Comparison of ENCODE assay signal across 13 cellular contexts in genomic region chr7:140983802-140984201, GRCh38. TPM values are rescaled to one million over a fixed set of nuclear protein-coding genes. Genes with fewer than 3 reads are reported as not detected.
A peak's percentile ranks its signal among the peaks of the same experiment; 100 is the strongest.
DNase-seq lines count a peak whose midpoint lies in the region; ATAC-seq and TF ChIP-seq lines count a peak whose summit lies in the region.
"Had no signal": no experiment of that assay in that cellular context is flagged by ENCODE, and none has a peak within 500 bp of the region (broad histone marks: within the 10 kb centered on the region; RNA-seq: fewer than 3 reads in every experiment).

No MANE protein-coding gene starts in this region.

- H3K4me3 ChIP-seq in HFF-Myc (replicated peaks; ENCODE audit: low read depth, low read length) (no peak overlapping the region), Panc1 (ENCODE audit: low read depth in 2 of 2, low read length in 2 of 2) (no peak overlapping the region), ovary (no peak overlapping the region)

- CTCF ChIA-PET in Panc1 (lab: Charles Lee) = interaction anchor here (0.6 to 3.3 kb wide), 7 partner anchors 71 to 709 kb away, joined by 3 to 19 read pairs (median 4); no protein-coding TSS in a partner anchor

- H3K9me3 ChIP-seq in Panc1 (ENCODE audit: control insufficient read depth, insufficient read depth, low read depth, low read length) (no peaks in the 10 kb centered on the region), ovary (peaks cover 0 to 3% of the 10 kb centered on the region in 2 donors)

- H3K36me3 Mint-ChIP-seq in CD14-positive monocyte = no peaks in the 10 kb centered on the region

- in situ Hi-C loops in Panc1 (cut with HindIII; ENCODE audit: low pct_unique_long_range_greater_than_20kb, low sequenced_read_pairs) = no loop called here

- H3K27ac ChIP-seq in Panc1 (ENCODE audit: low read length) (no peak overlapping the region), ovary (no peak overlapping the region)

- no peak for TF ChIP-seq EP300 in ovary (IDR thresholded peaks at IDR 0.05)

- H3K4me1 ChIP-seq in Panc1 (ENCODE audit: control insufficient read depth, insufficient read depth, low read length) (no peaks in the 10 kb centered on the region), ovary (ENCODE audit: insufficient read depth) (no peaks in the 10 kb centered on the region)

- no peak overlapping the region for H3K4me3 Mint-ChIP-seq in CD14-positive monocyte

- peaks cover 0 to 2% (median 0%) of the 10 kb centered on the region in 3 donors for H3K27me3 Mint-ChIP-seq in CD14-positive monocyte (ENCODE audit: low read depth in 3 of 3)

- POLR2A ChIA-PET in Panc1 (lab: Charles Lee) = no interaction called here

- peaks cover 26% of the 10 kb centered on the region for H3K4me1 Mint-ChIP-seq in CD14-positive monocyte

- DNase-seq in CD14-positive monocyte (ENCODE audit: low spot score) = no peak
- peak; percentile 11 for DNase-seq in HFF-Myc (ENCODE audit: extremely low read depth, low read depth)
- no peak for DNase-seq in Panc1 (ENCODE audit: low read depth, low spot score)
- peak; percentile 5 for DNase-seq in glomerular endothelial cell (ENCODE audit: extremely low read depth, low read depth, low spot score)
- DNase-seq in ovary = no peak
- DNase-seq in middle frontal gyrus (ENCODE audit: extremely low spot score, low spot score) = no peak
- DNase-seq in HuH-7.5 (ENCODE audit: low spot score) = no peak
- DNase-seq: activated effector memory CD4-positive, alpha-beta T cell treated with anti-CD3 and anti-CD28 coated beads, Interleukin-2, amount 50 U/mL, for 16 hours; effector CD8-positive, alpha-beta T cell; kidney; NCI-H2081 treated with DMSO at 0.1 percent for 48 hours; retina had no signal

- H3K9me3 Mint-ChIP-seq in CD14-positive monocyte = peaks cover 0 to 7% (median 4%) of the 10 kb centered on the region in 7 donors

- TF ChIP-seq CTCF in CD14-positive monocyte (IDR thresholded peaks at IDR 0.05) (peak; percentile 76), HFF-Myc (IDR thresholded peaks at IDR 0.05; ENCODE audit: low read depth, low read length, missing control alignments) (peak; percentile 23), Panc1 (IDR thresholded peaks at IDR 0.05) (peak; percentile 66), ovary (IDR thresholded peaks at IDR 0.05) (no peak)

- no TSS peak for BruUV-seq in Panc1 (replicated peaks; lab: Mats Ljungman, UMichigan)

- intact Hi-C loops in CD14-positive monocyte (cut with micrococcal nuclease) (loop anchor here (10.0 kb wide), 1 partner anchor 169 kb away; no protein-coding TSS in a partner anchor), Panc1 (cut with micrococcal nuclease; ENCODE audit: unreplicated experiment) (loop anchor here (2.0 to 10.0 kb wide), 2 partner anchors 173 to 309 kb away; partner anchors contain the start of gene ADCK2), ovary (cut with DNase I) (no loop called here)

- no peak for ATAC-seq in Panc1
- no peak for ATAC-seq in GM21526 (IDR thresholded peaks at IDR 0.05; ENCODE audit: low FRiP score, unreplicated experiment)

- H3K36me3 ChIP-seq in Panc1 (ENCODE audit: control insufficient read depth, insufficient read depth, low read length) = no peaks in the 10 kb centered on the region
- no peaks in the 10 kb centered on the region for H3K36me3 ChIP-seq in ovary

- H3K27me3 ChIP-seq in Panc1 (ENCODE audit: control insufficient read depth, insufficient read depth, low read length) (no peaks in the 10 kb centered on the region), ovary (no peaks in the 10 kb centered on the region)

- no peak overlapping the region for H3K27ac Mint-ChIP-seq in CD14-positive monocyte

- 43 to 65% (median 51%) methylated on average over 4 of the region's 4 CpGs for WGBS in ovary, 3 donors

- TF ChIP-seq POLR2A in ovary (IDR thresholded peaks at IDR 0.05) = no peak

RNA-seq across cellular contexts. Expression of gene MRPS33, which starts 30.9 kb away (rescaled TPM):
- 10 to 100 TPM; 45.0 to 52.7 TPM for polyA plus RNA-seq in CD14-positive monocyte
- 68.8 TPM for total RNA-seq in Panc1 (2021; ENCODE audit: unreplicated experiment)
- polyA plus RNA-seq in Panc1 (2012; ENCODE audit: insufficient read length) = 53.6 TPM
- total RNA-seq in glomerular endothelial cell = 15.3 and 18.1 TPM in 2 replicates
- 10 to 100 TPM; 20.0 to 52.1 (median 41.7) TPM for total RNA-seq in ovary
- 10 to 100 TPM; 58.4 to 82.1 TPM for polyA plus RNA-seq in ovary

RNA-seq across cellular contexts. Expression of gene BRAF, which starts 59.1 kb away (rescaled TPM):
- polyA plus RNA-seq in CD14-positive monocyte (1 to 10 TPM; 3.8 to 5.6 TPM), ovary (10 to 100 TPM in 1 of 2 donors, 1 to 10 TPM in 1; 8.3 to 18.7 TPM)
- total RNA-seq in Panc1 (2021; ENCODE audit: unreplicated experiment) (26.3 TPM), glomerular endothelial cell (14.4 and 25.4 TPM in 2 replicates), ovary (10 to 100 TPM; 35.9 to 52.0 (median 43.4) TPM)
- 7.5 TPM for polyA plus RNA-seq in Panc1 (2012; ENCODE audit: insufficient read length)

Comparison
In these comparisons a context has a peak if more than half of its experiments do, and no peak if none do; other contexts are left out.
1. DNase-seq: peak in HFF-Myc (single experiment) and glomerular endothelial cell (single experiment); none in CD14-positive monocyte (single experiment), Panc1 (single experiment), ovary (0 of 5), middle frontal gyrus (single experiment) and HuH-7.5 (single experiment).
2. CTCF ChIP-seq: peak in CD14-positive monocyte (single experiment), HFF-Myc (single experiment) and Panc1 (single experiment); none in ovary (0 of 3).
3. intact Hi-C loops: an anchor here in CD14-positive monocyte (10.0 kb wide) and Panc1 (2.0 to 10.0 kb wide); none called in ovary.